1 cellular context compared by ENCODE assay signal in genomic region chr2:99850076-99850710, GRCh38.
TF ChIP-seq lines count a peak whose summit lies in the region.

No MANE protein-coding gene starts in this region.

TF ChIP-seq in IMR-90, 13 proteins besides CTCF, POLR2A, EP300 and RAD21:
- TF ChIP-seq FOS (IDR thresholded peaks at IDR 0.05; ENCODE audit: low read depth, low read length): peak; percentile 50
- no peak for TF ChIP-seq CHD1 (IDR thresholded peaks at IDR 0.05; ENCODE audit: low read depth, low read length)
